15 cellular contexts compared by ENCODE assay signal in the genomic region with DNA sequence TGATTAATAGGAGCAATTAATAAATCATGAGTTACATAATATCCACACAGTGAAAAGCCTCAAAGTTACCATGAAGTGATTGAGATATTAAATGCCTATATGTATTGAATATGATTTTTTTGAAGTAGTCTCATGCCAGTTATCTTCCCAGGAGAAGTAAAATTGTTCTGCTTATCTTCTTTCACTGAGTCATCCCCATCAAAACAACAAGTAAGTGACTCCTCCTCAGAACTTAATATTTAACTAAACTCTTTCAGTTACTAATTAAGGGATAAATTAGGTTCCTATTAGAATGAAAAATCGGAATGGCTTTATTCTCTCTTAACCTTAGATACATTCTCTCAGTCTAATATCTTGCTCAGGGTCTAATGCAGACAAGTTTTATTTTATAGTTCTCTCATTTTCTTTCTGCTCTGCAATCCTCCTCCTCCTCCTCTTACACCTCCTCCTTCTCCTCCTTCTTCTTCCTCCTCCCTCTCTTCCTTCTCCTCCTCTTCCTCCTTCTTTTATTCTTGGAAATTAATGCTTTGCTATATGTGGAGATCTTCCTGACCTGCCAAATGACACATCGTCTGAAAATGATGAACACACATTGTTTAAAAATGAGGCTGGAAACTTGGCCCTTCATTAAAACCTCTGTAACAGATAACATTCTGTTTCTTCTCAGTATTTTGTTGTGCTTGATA.
DNase-seq lines count a peak whose midpoint lies in the region; FAIRE-seq and TF ChIP-seq lines count a peak whose summit lies in the region.
"Had no signal": no experiment of that assay in that cellular context is flagged by ENCODE, and none has a peak within 500 bp of the region (broad histone marks: within the 10 kb centered on the region; RNA-seq: fewer than 3 reads in every experiment).

No MANE protein-coding gene starts in this region.

- H3K9me3 Mint-ChIP-seq in activated naive CD4-positive, alpha-beta T cell treated with anti-CD3 and anti-CD28 coated beads for 36 hours: no peaks in the 10 kb centered on the region
- H3K9me3 Mint-ChIP-seq in type B pancreatic cell: no peaks in the 10 kb centered on the region

- POLR2A ChIA-PET in endothelial cell of umbilical vein (lab: Charles Lee): no interaction called here

- H3K27ac ChIP-seq in endothelial cell of umbilical vein (ENCODE audit: insufficient read depth, low read depth, low read length) (no peak overlapping the region), smooth muscle cell (ENCODE audit: low read depth) (peak overlapping the region; percentile 88)
- H3K27ac ChIP-seq: adrenal gland, HL-60, lower lobe of right lung had no signal

- no peak overlapping the region for H3K4me3 Mint-ChIP-seq in activated naive CD4-positive, alpha-beta T cell treated with anti-CD3 and anti-CD28 coated beads for 36 hours
- H3K4me3 Mint-ChIP-seq in type B pancreatic cell: no peak overlapping the region

- H3K27me3 Mint-ChIP-seq in activated naive CD4-positive, alpha-beta T cell treated with anti-CD3 and anti-CD28 coated beads for 36 hours (ENCODE audit: low read depth): no peaks in the 10 kb centered on the region
- peaks cover 31% of the 10 kb centered on the region for H3K27me3 Mint-ChIP-seq in type B pancreatic cell

- no peaks in the 10 kb centered on the region for H3F3A ChIP-seq in smooth muscle cell (ENCODE audit: low read depth)

- H3K36me3 ChIP-seq in endothelial cell of umbilical vein (ENCODE audit: control insufficient read depth in 2 of 2, extremely low read depth in 1 of 2, insufficient read depth in 2 of 2, low read length in 2 of 2) (no peaks in the 10 kb centered on the region), smooth muscle cell (ENCODE audit: low read depth) (no peaks in the 10 kb centered on the region)
- H3K36me3 ChIP-seq: adrenal gland, lower lobe of right lung had no signal

- H3K9me3 ChIP-seq in endothelial cell of umbilical vein (replicated peaks; ENCODE audit: control insufficient read depth, insufficient read depth, low read length): no peaks in the 10 kb centered on the region
- H3K9me3 ChIP-seq in smooth muscle cell (replicated peaks; ENCODE audit: low read depth): no peaks in the 10 kb centered on the region
- H3K9me3 ChIP-seq: adrenal gland, lower lobe of right lung had no signal

- no peak for DNase-seq in activated naive CD4-positive, alpha-beta T cell treated with anti-CD3 and anti-CD28 coated beads for 36 hours
- no peak for DNase-seq in activated naive CD4-positive, alpha-beta T cell treated with anti-CD3 and anti-CD28 coated beads, Interleukin-2, amount 50 U/mL, for 16 hours
- DNase-seq in RCC 7860 (ENCODE audit: low spot score) (peak; percentile 56), endothelial cell of umbilical vein (ENCODE audit: low read depth, low spot score) (no peak), smooth muscle cell (lab: John Stamatoyannopoulos, UW; ENCODE audit: unreplicated experiment) (no peak), type B pancreatic cell (ENCODE audit: extremely low spot score, unreplicated experiment) (no peak), NCI-H345 (lab: John Stamatoyannopoulos, UW) (no peak), OCI-M2 (lab: John Stamatoyannopoulos, UW; ENCODE audit: unreplicated experiment) (no peak)
- DNase-seq: activated CD4-positive, alpha-beta T cell treated with anti-CD3 and anti-CD28 coated beads for 48 hours; adrenal gland; effector memory CD4-positive, alpha-beta T cell; lower lobe of right lung; NCI-H524 treated with DMSO at 0.1 percent for 48 hours; retina had no signal

- no peaks in the 10 kb centered on the region for H3K36me3 Mint-ChIP-seq in activated naive CD4-positive, alpha-beta T cell treated with anti-CD3 and anti-CD28 coated beads for 36 hours (ENCODE audit: low read depth)
- H3K36me3 Mint-ChIP-seq in type B pancreatic cell: no peaks in the 10 kb centered on the region

- H3K79me2 ChIP-seq in endothelial cell of umbilical vein (ENCODE audit: control insufficient read depth, insufficient read depth, low read length) (no peaks in the 10 kb centered on the region), smooth muscle cell (ENCODE audit: low read depth) (peaks cover 6% of the 10 kb centered on the region)

- intact Hi-C loops in activated naive CD4-positive, alpha-beta T cell treated with anti-CD3 and anti-CD28 coated beads for 36 hours (cut with micrococcal nuclease): loop anchor here (5.0 kb wide), 1 partner anchor 149 kb away; no protein-coding TSS in a partner anchor
- intact Hi-C loops in endothelial cell of umbilical vein (cut with micrococcal nuclease): no loop called here

- FAIRE-seq in RCC 7860 (lab: Jason Lieb, UNC): peak; percentile 84
- FAIRE-seq in endothelial cell of umbilical vein (lab: Jason Lieb, UNC): no peak

- H3K9me1 ChIP-seq in endothelial cell of umbilical vein (replicated peaks; ENCODE audit: control insufficient read depth, extremely low read depth, insufficient read depth, low read length): no peaks in the 10 kb centered on the region

- peak overlapping the region; percentile 51 for H3K27ac Mint-ChIP-seq in activated naive CD4-positive, alpha-beta T cell treated with anti-CD3 and anti-CD28 coated beads for 36 hours
- no peak overlapping the region for H3K27ac Mint-ChIP-seq in type B pancreatic cell

- dilution Hi-C loops in endothelial cell of umbilical vein (cut with MboI; ENCODE audit: extremely low pct_ligation_motif_present, low sequenced_read_pairs): no loop called here

- H3K9ac ChIP-seq in endothelial cell of umbilical vein (replicated peaks; ENCODE audit: extremely low read depth, insufficient read depth, low read length) (no peak overlapping the region), smooth muscle cell (ENCODE audit: low read depth) (peak overlapping the region; percentile 51)

- H3K4me1 Mint-ChIP-seq in activated naive CD4-positive, alpha-beta T cell treated with anti-CD3 and anti-CD28 coated beads for 36 hours (ENCODE audit: low read depth): peaks cover 92% of the 10 kb centered on the region
- peaks cover 3% of the 10 kb centered on the region for H3K4me1 Mint-ChIP-seq in type B pancreatic cell (ENCODE audit: unreplicated experiment)

- H2AFZ ChIP-seq in endothelial cell of umbilical vein (ENCODE audit: low read depth, low read length): no peak overlapping the region
- no peak overlapping the region for H2AFZ ChIP-seq in smooth muscle cell (ENCODE audit: low read depth)

- TF ChIP-seq POLR2A in endothelial cell of umbilical vein (IDR thresholded peaks at IDR 0.05; ENCODE audit: low read depth, low read length): no peak

- peaks cover 11% of the 10 kb centered on the region for H3K4me1 ChIP-seq in endothelial cell of umbilical vein (ENCODE audit: control insufficient read depth, extremely low read depth, insufficient read depth, low read length)
- peaks cover 22% of the 10 kb centered on the region for H3K4me1 ChIP-seq in smooth muscle cell (ENCODE audit: low read depth)
- H3K4me1 ChIP-seq: adrenal gland had no signal

- no peak overlapping the region for H3K4me3 ChIP-seq in endothelial cell of umbilical vein (replicated peaks in 1 of 3; ENCODE audit: insufficient read depth in 1 of 3, low read depth in 1 of 3, low read length in 3 of 3)
- no peak overlapping the region for H3K4me3 ChIP-seq in smooth muscle cell
- H3K4me3 ChIP-seq: adrenal gland, lower lobe of right lung had no signal

- no peaks in the 10 kb centered on the region for H4K20me1 ChIP-seq in endothelial cell of umbilical vein (replicated peaks; ENCODE audit: control insufficient read depth, extremely low read depth, insufficient read depth, low read length)
- peaks cover 11% of the 10 kb centered on the region for H4K20me1 ChIP-seq in smooth muscle cell (ENCODE audit: low read depth)

- TF ChIP-seq CTCF in endothelial cell of umbilical vein (IDR thresholded peaks at IDR 0.05; ENCODE audit: extremely low read depth in 1 of 2, insufficient read depth in 1 of 2, low read depth in 1 of 2, low read length in 2 of 2): no peak
- TF ChIP-seq CTCF in smooth muscle cell (IDR thresholded peaks at IDR 0.05; ENCODE audit: borderline replicate concordance, insufficient read depth, poor library complexity, severe bottlenecking): no peak
- TF ChIP-seq CTCF in type B pancreatic cell (conservative IDR thresholded peaks at IDR 0.05): no peak

- BruUV-seq in endothelial cell of umbilical vein (replicated peaks; lab: Mats Ljungman, UMichigan): no TSS peak

- 77% methylated on average over 2 of the region's 2 CpGs for whole genome bisulfite sequencing in smooth muscle cell (ENCODE audit: low lambda C conversion rate)

- H3K4me2 ChIP-seq in endothelial cell of umbilical vein (ENCODE audit: insufficient read depth, low read length): no peak overlapping the region
- H3K4me2 ChIP-seq in smooth muscle cell: peak overlapping the region; percentile 50

- H3K27me3 ChIP-seq in endothelial cell of umbilical vein (ENCODE audit: control insufficient read depth in 2 of 2, insufficient read depth in 2 of 2, low read length in 2 of 2) (peaks cover 24 to 39% of the 10 kb centered on the region in 2 experiments), smooth muscle cell (ENCODE audit: low read depth) (no peaks in the 10 kb centered on the region)

- CTCF ChIA-PET in activated naive CD4-positive, alpha-beta T cell treated with anti-CD3 and anti-CD28 coated beads for 36 hours (lab: Charles Lee): interaction anchor here (0.6 kb wide), 1 partner anchor 12 kb away, joined by 3 read pairs; no protein-coding TSS in a partner anchor
- CTCF ChIA-PET in endothelial cell of umbilical vein (lab: Charles Lee): no interaction called here

TF ChIP-seq in endothelial cell of umbilical vein, 7 proteins besides CTCF, POLR2A, EP300 and RAD21:
- TF ChIP-seq MAX (IDR thresholded peaks at IDR 0.05; ENCODE audit: insufficient read depth, insufficient read length) (no peak), FOS (IDR thresholded peaks at IDR 0.05; ENCODE audit: borderline replicate concordance, insufficient read depth, low read length) (peak; percentile 38)
